8 cellular contexts compared by ENCODE assay signal in genomic region chr2:224957540-224958465, GRCh38.
DNase-seq lines count a peak whose midpoint lies in the region; ATAC-seq and TF ChIP-seq lines count a peak whose summit lies in the region.

No MANE protein-coding gene starts in this region.

- H3K4me3 Mint-ChIP-seq in naive B cell, result peak overlapping the region; percentile 49 to 93 (median 72)

- peak overlapping the region; percentile 92 to 97 (median 96) for H3K27ac Mint-ChIP-seq in naive B cell

- H3K4me1 Mint-ChIP-seq in naive B cell, result peaks cover 59 to 74% (median 62%) of the 10 kb centered on the region in 3 donors

- DNase-seq in naive B cell (peak; percentile 61), amygdala (lab: John Stamatoyannopoulos, UW) (no peak), AG08396 (ENCODE audit: low spot score) (no peak), H7 (no peak), anterior cingulate cortex (lab: John Stamatoyannopoulos, UW) (no peak)

- H3K36me3 ChIP-seq in H7 (replicated peaks; ENCODE audit: control insufficient read depth, insufficient read depth, low read length), result no peaks in the 10 kb centered on the region

- H3K27me3 ChIP-seq in H7 (ENCODE audit: control insufficient read depth, insufficient read depth, low read length), result no peaks in the 10 kb centered on the region

- peaks cover 0 to 7% (median 4%) of the 10 kb centered on the region in 7 donors for H3K9me3 Mint-ChIP-seq in naive B cell

- H3K36me3 Mint-ChIP-seq in naive B cell, result no peaks in the 10 kb centered on the region

- no peak overlapping the region for H3K4me3 ChIP-seq in H7 (ENCODE audit: insufficient read depth, low read depth, low read length)

- ATAC-seq in GM18505 (IDR thresholded peaks at IDR 0.05; ENCODE audit: unreplicated experiment) (peak; percentile 85), GM21529 (IDR thresholded peaks at IDR 0.05; ENCODE audit: unreplicated experiment) (peak; percentile 88), HG03565 (IDR thresholded peaks at IDR 0.05; ENCODE audit: unreplicated experiment) (peak; percentile 85), naive B cell (ENCODE audit: low read depth in 2 of 2) (peak; percentile 80 to 84)

- H3K27me3 Mint-ChIP-seq in naive B cell, result no peaks in the 10 kb centered on the region

- peak; percentile 26 for TF ChIP-seq POLR2A in GM18505 (IDR thresholded peaks at IDR 0.05; ENCODE audit: borderline replicate concordance, extremely low read depth, insufficient read depth, insufficient read length)
